In the genomic region with DNA sequence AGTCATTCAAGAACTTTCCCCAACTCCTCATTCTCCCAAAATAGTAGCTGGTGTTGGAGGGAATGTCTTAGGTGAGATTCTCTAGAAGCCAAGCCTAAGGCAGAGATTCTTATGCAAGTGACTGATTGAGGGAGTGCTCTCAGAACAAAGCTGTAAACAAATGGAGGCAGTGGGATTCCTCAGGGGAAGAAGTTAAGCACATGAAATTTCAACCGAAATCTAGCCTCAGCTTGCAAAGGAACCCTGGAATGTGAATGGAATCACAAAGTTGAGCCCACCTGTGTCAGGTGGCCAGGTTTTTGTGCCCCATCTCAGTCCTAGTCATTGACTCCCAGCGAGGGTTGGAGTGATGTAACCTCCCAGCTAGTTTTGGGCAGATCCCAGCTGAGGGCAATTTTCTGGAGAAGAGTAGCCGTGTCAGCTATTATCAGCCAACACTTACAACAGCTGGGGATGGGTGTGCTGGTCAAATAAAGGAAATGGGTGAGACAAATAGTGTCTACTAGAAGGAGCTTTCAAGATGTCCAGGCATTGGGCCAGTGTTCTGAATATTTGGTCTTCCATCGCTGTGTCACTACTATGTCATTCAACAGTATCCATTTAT, we compare ENCODE assay signal across 1 cellular context.
TF ChIP-seq lines count a peak whose summit lies in the region.

No MANE protein-coding gene starts in this region.

TF ChIP-seq in GM23338, 12 proteins besides CTCF, POLR2A, EP300 and RAD21 (continued from another document):
- TF ChIP-seq, protein P1, sequence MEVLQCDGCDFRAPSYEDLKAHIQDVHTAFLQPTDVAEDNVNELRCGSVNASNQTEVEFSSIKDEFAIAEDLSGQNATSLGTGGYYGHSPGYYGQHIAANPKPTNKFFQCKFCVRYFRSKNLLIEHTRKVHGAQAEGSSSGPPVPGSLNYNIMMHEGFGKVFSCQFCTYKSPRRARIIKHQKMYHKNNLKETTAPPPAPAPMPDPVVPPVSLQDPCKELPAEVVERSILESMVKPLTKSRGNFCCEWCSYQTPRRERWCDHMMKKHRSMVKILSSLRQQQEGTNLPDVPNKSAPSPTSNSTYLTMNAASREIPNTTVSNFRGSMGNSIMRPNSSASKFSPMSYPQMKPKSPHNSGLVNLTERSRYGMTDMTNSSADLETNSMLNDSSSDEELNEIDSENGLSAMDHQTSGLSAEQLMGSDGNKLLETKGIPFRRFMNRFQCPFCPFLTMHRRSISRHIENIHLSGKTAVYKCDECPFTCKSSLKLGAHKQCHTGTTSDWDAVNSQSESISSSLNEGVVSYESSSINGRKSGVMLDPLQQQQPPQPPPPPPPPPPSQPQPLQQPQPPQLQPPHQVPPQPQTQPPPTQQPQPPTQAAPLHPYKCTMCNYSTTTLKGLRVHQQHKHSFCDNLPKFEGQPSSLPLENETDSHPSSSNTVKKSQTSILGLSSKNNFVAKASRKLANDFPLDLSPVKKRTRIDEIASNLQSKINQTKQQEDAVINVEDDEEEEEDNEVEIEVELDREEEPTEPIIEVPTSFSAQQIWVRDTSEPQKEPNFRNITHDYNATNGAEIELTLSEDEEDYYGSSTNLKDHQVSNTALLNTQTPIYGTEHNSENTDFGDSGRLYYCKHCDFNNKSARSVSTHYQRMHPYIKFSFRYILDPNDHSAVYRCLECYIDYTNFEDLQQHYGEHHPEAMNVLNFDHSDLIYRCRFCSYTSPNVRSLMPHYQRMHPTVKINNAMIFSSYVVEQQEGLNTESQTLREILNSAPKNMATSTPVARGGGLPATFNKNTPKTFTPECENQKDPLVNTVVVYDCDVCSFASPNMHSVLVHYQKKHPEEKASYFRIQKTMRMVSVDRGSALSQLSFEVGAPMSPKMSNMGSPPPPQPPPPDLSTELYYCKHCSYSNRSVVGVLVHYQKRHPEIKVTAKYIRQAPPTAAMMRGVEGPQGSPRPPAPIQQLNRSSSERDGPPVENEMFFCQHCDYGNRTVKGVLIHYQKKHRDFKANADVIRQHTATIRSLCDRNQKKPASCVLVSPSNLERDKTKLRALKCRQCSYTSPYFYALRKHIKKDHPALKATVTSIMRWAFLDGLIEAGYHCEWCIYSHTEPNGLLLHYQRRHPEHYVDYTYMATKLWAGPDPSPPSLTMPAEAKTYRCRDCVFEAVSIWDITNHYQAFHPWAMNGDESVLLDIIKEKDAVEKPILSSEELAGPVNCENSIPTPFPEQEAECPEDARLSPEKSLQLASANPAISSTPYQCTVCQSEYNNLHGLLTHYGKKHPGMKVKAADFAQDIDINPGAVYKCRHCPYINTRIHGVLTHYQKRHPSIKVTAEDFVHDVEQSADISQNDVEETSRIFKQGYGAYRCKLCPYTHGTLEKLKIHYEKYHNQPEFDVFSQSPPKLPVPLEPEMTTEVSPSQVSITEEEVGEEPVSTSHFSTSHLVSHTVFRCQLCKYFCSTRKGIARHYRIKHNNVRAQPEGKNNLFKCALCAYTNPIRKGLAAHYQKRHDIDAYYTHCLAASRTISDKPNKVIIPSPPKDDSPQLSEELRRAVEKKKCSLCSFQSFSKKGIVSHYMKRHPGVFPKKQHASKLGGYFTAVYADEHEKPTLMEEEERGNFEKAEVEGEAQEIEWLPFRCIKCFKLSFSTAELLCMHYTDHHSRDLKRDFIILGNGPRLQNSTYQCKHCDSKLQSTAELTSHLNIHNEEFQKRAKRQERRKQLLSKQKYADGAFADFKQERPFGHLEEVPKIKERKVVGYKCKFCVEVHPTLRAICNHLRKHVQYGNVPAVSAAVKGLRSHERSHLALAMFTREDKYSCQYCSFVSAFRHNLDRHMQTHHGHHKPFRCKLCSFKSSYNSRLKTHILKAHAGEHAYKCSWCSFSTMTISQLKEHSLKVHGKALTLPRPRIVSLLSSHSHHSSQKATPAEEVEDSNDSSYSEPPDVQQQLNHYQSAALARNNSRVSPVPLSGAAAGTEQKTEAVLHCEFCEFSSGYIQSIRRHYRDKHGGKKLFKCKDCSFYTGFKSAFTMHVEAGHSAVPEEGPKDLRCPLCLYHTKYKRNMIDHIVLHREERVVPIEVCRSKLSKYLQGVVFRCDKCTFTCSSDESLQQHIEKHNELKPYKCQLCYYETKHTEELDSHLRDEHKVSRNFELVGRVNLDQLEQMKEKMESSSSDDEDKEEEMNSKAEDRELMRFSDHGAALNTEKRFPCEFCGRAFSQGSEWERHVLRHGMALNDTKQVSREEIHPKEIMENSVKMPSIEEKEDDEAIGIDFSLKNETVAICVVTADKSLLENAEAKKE (CRISPR knock-in tag; IDR thresholded peaks at IDR 0.05), result peak; percentile 80; the same call in 1 of the 2 replicates
- TF ChIP-seq NANOG (IDR thresholded peaks at IDR 0.05; ENCODE audit: borderline replicate concordance) (peak; percentile 81; the same call in 1 of the 2 replicates), POLR2AphosphoS5 (IDR thresholded peaks at IDR 0.05; ENCODE audit: low read depth) (0 out of 2 replicates have a peak, but pooled peaks have one; percentile 12), JUNB (IDR thresholded peaks at IDR 0.05; ENCODE audit: unreplicated experiment) (no peak)
- TF ChIP-seq, protein P2, sequence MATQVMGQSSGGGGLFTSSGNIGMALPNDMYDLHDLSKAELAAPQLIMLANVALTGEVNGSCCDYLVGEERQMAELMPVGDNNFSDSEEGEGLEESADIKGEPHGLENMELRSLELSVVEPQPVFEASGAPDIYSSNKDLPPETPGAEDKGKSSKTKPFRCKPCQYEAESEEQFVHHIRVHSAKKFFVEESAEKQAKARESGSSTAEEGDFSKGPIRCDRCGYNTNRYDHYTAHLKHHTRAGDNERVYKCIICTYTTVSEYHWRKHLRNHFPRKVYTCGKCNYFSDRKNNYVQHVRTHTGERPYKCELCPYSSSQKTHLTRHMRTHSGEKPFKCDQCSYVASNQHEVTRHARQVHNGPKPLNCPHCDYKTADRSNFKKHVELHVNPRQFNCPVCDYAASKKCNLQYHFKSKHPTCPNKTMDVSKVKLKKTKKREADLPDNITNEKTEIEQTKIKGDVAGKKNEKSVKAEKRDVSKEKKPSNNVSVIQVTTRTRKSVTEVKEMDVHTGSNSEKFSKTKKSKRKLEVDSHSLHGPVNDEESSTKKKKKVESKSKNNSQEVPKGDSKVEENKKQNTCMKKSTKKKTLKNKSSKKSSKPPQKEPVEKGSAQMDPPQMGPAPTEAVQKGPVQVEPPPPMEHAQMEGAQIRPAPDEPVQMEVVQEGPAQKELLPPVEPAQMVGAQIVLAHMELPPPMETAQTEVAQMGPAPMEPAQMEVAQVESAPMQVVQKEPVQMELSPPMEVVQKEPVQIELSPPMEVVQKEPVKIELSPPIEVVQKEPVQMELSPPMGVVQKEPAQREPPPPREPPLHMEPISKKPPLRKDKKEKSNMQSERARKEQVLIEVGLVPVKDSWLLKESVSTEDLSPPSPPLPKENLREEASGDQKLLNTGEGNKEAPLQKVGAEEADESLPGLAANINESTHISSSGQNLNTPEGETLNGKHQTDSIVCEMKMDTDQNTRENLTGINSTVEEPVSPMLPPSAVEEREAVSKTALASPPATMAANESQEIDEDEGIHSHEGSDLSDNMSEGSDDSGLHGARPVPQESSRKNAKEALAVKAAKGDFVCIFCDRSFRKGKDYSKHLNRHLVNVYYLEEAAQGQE (IDR thresholded peaks at IDR 0.05; ENCODE audit: unreplicated experiment), result no peak
